In genomic region chr3:180680097-180680430, GRCh38 we compare ENCODE assay signal across 8 cellular contexts. TPM values are rescaled to one million over a fixed set of nuclear protein-coding genes. Genes with fewer than 3 reads are reported as not detected.
DNase-seq lines count a peak whose midpoint lies in the region; ATAC-seq and TF ChIP-seq lines count a peak whose summit lies in the region.

No MANE protein-coding gene starts in this region.

- TF ChIP-seq CTCF in HEK293 (tag by site-specific recombination; IDR thresholded peaks at IDR 0.05) (peak; percentile 66), epithelial cell of proximal tubule (conservative IDR thresholded peaks at IDR 0.05; ENCODE audit: low read depth, low read length) (peak; percentile 72)

- no peaks in the 10 kb centered on the region for H3K36me3 Mint-ChIP-seq in activated CD4-positive, alpha-beta T cell treated with anti-CD3 and anti-CD28 coated beads for 36 hours (ENCODE audit: low read depth)

- H3K27me3 ChIP-seq in MG63 = peaks cover 51% of the 10 kb centered on the region

- peak overlapping the region; percentile 59 for H3K4me3 ChIP-seq in HEK293 (ENCODE audit: low read depth, low read length)
- peak overlapping the region; percentile 62 for H3K4me3 ChIP-seq in MG63
- peak overlapping the region; percentile 76 for H3K4me3 ChIP-seq in epithelial cell of proximal tubule (ENCODE audit: low read depth, low read length)

- peaks cover 13% of the 10 kb centered on the region for H3K4me1 Mint-ChIP-seq in activated CD4-positive, alpha-beta T cell treated with anti-CD3 and anti-CD28 coated beads for 36 hours

- peak; percentile 53 for ATAC-seq in activated CD4-positive, alpha-beta T cell treated with anti-CD3 and anti-CD28 coated beads for 36 hours

- H3K4me3 Mint-ChIP-seq in activated CD4-positive, alpha-beta T cell treated with anti-CD3 and anti-CD28 coated beads for 36 hours = peak overlapping the region; percentile 62

- peak overlapping the region; percentile 21; the same call in 1 of the 2 replicates for H3K27ac ChIP-seq in HEK293 (ENCODE audit: extremely low read depth, low read depth, low read length)

- H3K9me3 ChIP-seq in HEK293 (ENCODE audit: control insufficient read depth, insufficient read depth, low read depth, low read length) (no peaks in the 10 kb centered on the region), MG63 (no peaks in the 10 kb centered on the region)

- intact Hi-C loops in activated CD4-positive, alpha-beta T cell treated with anti-CD3 and anti-CD28 coated beads for 36 hours (cut with DNase I, micrococcal nuclease) = loop anchor here in 1 of 2 experiments (1.0 kb wide), 1 partner anchor 78 kb away; the partner anchor contains the start of gene TTC14

- H3K36me3 ChIP-seq in HEK293 (ENCODE audit: control insufficient read depth in 2 of 2, insufficient read depth in 1 of 2, low read length in 2 of 2) (no peaks in the 10 kb centered on the region), MG63 (no peaks in the 10 kb centered on the region)

- H3K4me1 ChIP-seq in HEK293 (ENCODE audit: control insufficient read depth, insufficient read depth, low read length) = 0 out of 2 replicates have a peak, but pooled peaks cover 2% of the 10 kb centered on the region

- no peak overlapping the region for H3K27ac Mint-ChIP-seq in activated CD4-positive, alpha-beta T cell treated with anti-CD3 and anti-CD28 coated beads for 36 hours

- DNase-seq in activated CD4-positive, alpha-beta T cell treated with anti-CD3 and anti-CD28 coated beads for 36 hours = peak; percentile 59
- DNase-seq in activated CD4-positive, alpha-beta T cell treated with anti-CD3 and anti-CD28 coated beads, Interleukin-2, amount 50 U/mL, for 1 hour = no peak
- DNase-seq in MG63 (peak; percentile 9), SW480 (ENCODE audit: low spot score) (peak; percentile 54), epithelial cell of proximal tubule (ENCODE audit: low read depth) (peak; percentile 20), myocyte (ENCODE audit: low read depth) (peak; percentile 30), epidermal melanocyte (ENCODE audit: insufficient read length, low spot score) (no peak)

- peaks cover 48% of the 10 kb centered on the region for H3K27me3 Mint-ChIP-seq in activated CD4-positive, alpha-beta T cell treated with anti-CD3 and anti-CD28 coated beads for 36 hours

- POLR2A ChIA-PET in activated CD4-positive, alpha-beta T cell treated with anti-CD3 and anti-CD28 coated beads for 36 hours (lab: Charles Lee) = no interaction called here
- POLR2A ChIA-PET in HEK293 (lab: Yijun Ruan, JAX) = no interaction called here

- CTCF ChIA-PET in activated CD4-positive, alpha-beta T cell treated with anti-CD3 and anti-CD28 coated beads for 36 hours (lab: Charles Lee) = interaction anchor here (1.3 kb wide), 1 partner anchor 17 kb away, joined by 4 read pairs; no protein-coding TSS in a partner anchor
- CTCF ChIA-PET in HEK293 (lab: Yijun Ruan, JAX) = no interaction called here

- no peaks in the 10 kb centered on the region for H3K9me3 Mint-ChIP-seq in activated CD4-positive, alpha-beta T cell treated with anti-CD3 and anti-CD28 coated beads for 36 hours (ENCODE audit: low read depth)

TF ChIP-seq in HEK293, 187 proteins besides CTCF, POLR2A, EP300 and RAD21:
- TF ChIP-seq ZNF10 (tag by site-specific recombination; IDR thresholded peaks at IDR 0.05) (0 out of 2 replicates have a peak, but pooled peaks have one; percentile 26), ZNF138 (tag by site-specific recombination; IDR thresholded peaks at IDR 0.05; ENCODE audit: borderline replicate concordance) (no peak), ZNF654 (tag by site-specific recombination; IDR thresholded peaks at IDR 0.05; ENCODE audit: low read depth) (peak; percentile 29), ZNF664 (tag by site-specific recombination; IDR thresholded peaks at IDR 0.05) (0 out of 2 replicates have a peak, but pooled peaks have one; percentile 14), TCF7L2 (IDR thresholded peaks at IDR 0.05; ENCODE audit: borderline replicate concordance, low read depth, low read length) (peak; percentile 23; the same call in 1 of the 2 replicates), SCRT2 (tag by site-specific recombination; IDR thresholded peaks at IDR 0.05) (0 out of 2 replicates have a peak, but pooled peaks have one; percentile 2), HIC1 (tag by site-specific recombination; IDR thresholded peaks at IDR 0.05) (peak; percentile 74; the same call in 1 of the 2 replicates), MZF1 (tag by site-specific recombination; IDR thresholded peaks at IDR 0.05; ENCODE audit: borderline replicate concordance) (peak; percentile 56; the same call in 1 of the 2 replicates), GLIS2 (tag by site-specific recombination; IDR thresholded peaks at IDR 0.05) (peak; percentile 24; the same call in 1 of the 2 replicates), ZNF366 (tag by site-specific recombination; conservative IDR thresholded peaks at IDR 0.05) (no peak), ZNF704 (tag by site-specific recombination; IDR thresholded peaks at IDR 0.05) (no peak), ZNF580 (tag by site-specific recombination; IDR thresholded peaks at IDR 0.05) (peak; percentile 53; the same call in 1 of the 2 replicates), ZNF2 (tag by site-specific recombination; IDR thresholded peaks at IDR 0.05) (peak; percentile 67; the same call in 1 of the 2 replicates), ZNF146 (tag by site-specific recombination; IDR thresholded peaks at IDR 0.05) (peak; percentile 44; the same call in 1 of the 2 replicates), ZEB2 (tag by site-specific recombination; IDR thresholded peaks at IDR 0.05) (0 out of 2 replicates have a peak, but pooled peaks have one; percentile 17), ZFP69B (tag by site-specific recombination; IDR thresholded peaks at IDR 0.05) (0 out of 2 replicates have a peak, but pooled peaks have one; percentile 20), PRDM6 (tag by site-specific recombination; IDR thresholded peaks at IDR 0.05) (no peak), ZNF660 (tag by site-specific recombination; IDR thresholded peaks at IDR 0.05) (peak; percentile 28)
TF ChIP-seq in HEK293: peak in this region for 14.

RNA-seq across cellular contexts. Expression of gene CCDC39, which starts 0.8 kb away (rescaled TPM):
- not detected for total RNA-seq in activated CD4-positive, alpha-beta T cell treated with anti-CD3 and anti-CD28 coated beads for 36 hours
- total RNA-seq in MG63 (2014; rRNA removed; shearing (Covaris generic); ENCODE audit: low replicate concordance) = not detected in 2 replicates
- total RNA-seq in epithelial cell of proximal tubule (not detected in 2 replicates), myocyte (0.05 TPM in 1 of 2 replicates, not detected in the other)
- not detected for polyA plus RNA-seq in myocyte (2012)

Comparison
In these comparisons a context has a peak if more than half of its experiments do, and no peak if none do; other contexts are left out.
1. DNase-seq: peak in activated CD4-positive, alpha-beta T cell treated with anti-CD3 and anti-CD28 coated beads for 36 hours (single experiment), MG63 (single experiment), SW480 (single experiment), epithelial cell of proximal tubule (single experiment) and myocyte (single experiment); none in activated CD4-positive, alpha-beta T cell treated with anti-CD3 and anti-CD28 coated beads, Interleukin-2, amount 50 U/mL, for 1 hour (single experiment) and epidermal melanocyte (single experiment).
2. Peak in every context shown above with its lines, with median percentiles within 50 percentile points of each other: H3K4me3 ChIP-seq.